ENCODE assay signal across 12 cellular contexts in genomic region chr14:55062517-55063351, GRCh38. TPM values are rescaled to one million over a fixed set of nuclear protein-coding genes. Genes with fewer than 3 reads are reported as not detected.
DNase-seq lines count a peak whose midpoint lies in the region; ATAC-seq and TF ChIP-seq lines count a peak whose summit lies in the region.
"Had no signal": no experiment of that assay in that cellular context is flagged by ENCODE, and none has a peak within 500 bp of the region (broad histone marks: within the 10 kb centered on the region; RNA-seq: fewer than 3 reads in every experiment).

No MANE protein-coding gene starts in this region.

- no peak overlapping the region for H3K23ac ChIP-seq in H9 (ENCODE audit: insufficient read length, low read depth, low read length)

- no peak overlapping the region for H3K56ac ChIP-seq in H9 (ENCODE audit: insufficient read length, low read depth, low read length)

- H2BK15ac ChIP-seq in H9 (ENCODE audit: low read depth, low read length) = no peak overlapping the region

- no peak overlapping the region for H3T11ph ChIP-seq in H9 (ENCODE audit: low read length)

- H2AK5ac ChIP-seq in H9 (ENCODE audit: insufficient read length, low read length) = no peak overlapping the region

- H3K4me1 ChIP-seq in H9 (ENCODE audit: insufficient read depth, low read length) = no peaks in the 10 kb centered on the region
- peaks cover 5 to 80% (median 14%) of the 10 kb centered on the region in 3 donors for H3K4me1 ChIP-seq in gastroesophageal sphincter

- H3K79me2 ChIP-seq in H9 (ENCODE audit: insufficient read depth, low read length) = peaks cover 6% of the 10 kb centered on the region; the same call in 1 of the 2 replicates

- no peaks in the 10 kb centered on the region for H3K23me2 ChIP-seq in H9 (ENCODE audit: insufficient read length, low read depth, low read length, poor library complexity, severe bottlenecking)

- no peaks in the 10 kb centered on the region for H3K27me3 ChIP-seq in H9 (ENCODE audit: insufficient read depth, low read length)
- no peaks in the 10 kb centered on the region for H3K27me3 ChIP-seq in gastroesophageal sphincter

- TF ChIP-seq CTCF in H9 (conservative IDR thresholded peaks at IDR 0.05) (no peak), gastroesophageal sphincter (IDR thresholded peaks at IDR 0.05) (no peak), lower leg skin (IDR thresholded peaks at IDR 0.05) (no peak)

- H3K14ac ChIP-seq in H9 (ENCODE audit: insufficient read depth, low read length) = no peak overlapping the region

- no peak overlapping the region for H2BK5ac ChIP-seq in H9 (ENCODE audit: insufficient read length, low read length)

- no peaks in the 10 kb centered on the region for H4K20me1 ChIP-seq in H9 (ENCODE audit: control insufficient read depth, insufficient read depth, insufficient read length)

- H3K9me3 ChIP-seq in H9 (ENCODE audit: control insufficient read depth, low read depth, low read length) (no peaks in the 10 kb centered on the region), gastroesophageal sphincter (no peaks in the 10 kb centered on the region)

- H3K4me1 Mint-ChIP-seq in H9 = no peaks in the 10 kb centered on the region
- H3K4me1 Mint-ChIP-seq: CD14-positive monocyte had no signal

- peaks cover 41 to 78% (median 77%) of the 10 kb centered on the region in 3 experiments; a peak in 6 of 7 replicates for H3K36me3 Mint-ChIP-seq in H9 (ENCODE audit: insufficient read depth in 1 of 3, low read depth in 3 of 3)

- H3K27ac Mint-ChIP-seq in H9 = peak overlapping the region in 2 of 3 experiments; percentile 7 to 62; a peak in 3 of 7 replicates

- H2BK120ac ChIP-seq in H9 (ENCODE audit: low read depth, low read length, poor library complexity, severe bottlenecking) = no peak overlapping the region

- WGBS in H9 (ENCODE audit: extremely low coverage, insufficient read length, low lambda C conversion rate) = no CpG with 5 or more reads among the region's 11 CpGs
- WGBS in gastroesophageal sphincter (ENCODE audit: low coverage in 1 of 2), 2 donors = 19 to 45% methylated on average over 2 to 6 of the region's 11 CpGs
- 63% methylated on average over 11 of the region's 11 CpGs for WGBS in lower leg skin, 2 donors

- no peak overlapping the region for H2BK20ac ChIP-seq in H9 (ENCODE audit: low read depth, low read length, poor library complexity, severe bottlenecking)

- H3K4me2 ChIP-seq in H9 (ENCODE audit: insufficient read depth, insufficient read length, low read length) = no peak overlapping the region
- H3K4me2 ChIP-seq: KMS-11 had no signal

- H4K5ac ChIP-seq in H9 (ENCODE audit: insufficient read length, low read depth, low read length) = no peak overlapping the region

- H3K9me3 Mint-ChIP-seq in H9 = no peaks in the 10 kb centered on the region
- H3K9me3 Mint-ChIP-seq: T-cell had no signal

- no peaks in the 10 kb centered on the region for H3K27me3 Mint-ChIP-seq in H9 (ENCODE audit: low read depth)
- H3K27me3 Mint-ChIP-seq: T-cell had no signal

- no peak overlapping the region for H3K18ac ChIP-seq in H9 (ENCODE audit: insufficient read length, low read depth, low read length)

- no peak overlapping the region for H2BK12ac ChIP-seq in H9 (ENCODE audit: insufficient read length, low read depth, low read length)

- ATAC-seq in gastroesophageal sphincter (no peak), sciatic nerve (peak; percentile 61), HG03196 (IDR thresholded peaks at IDR 0.05; ENCODE audit: unreplicated experiment) (no peak)

- intact Hi-C loops in sciatic nerve (cut with DNase I) = no loop called here
- intact Hi-C loops in lower leg skin (cut with DNase I; ENCODE audit: low total_unique reads) = no loop called here

- no peak for DNase-seq in H9
- DNase-seq in NCI-H524 (lab: John Stamatoyannopoulos, UW) = peak; percentile 97 to 98
- no peak for DNase-seq in sciatic nerve (ENCODE audit: low spot score)
- no peak for DNase-seq in NCI-H187 treated with DMSO at 0.1 percent for 48 hours (lab: John Stamatoyannopoulos, UW)
- DNase-seq in lower leg skin (ENCODE audit: low spot score in 2 of 2) = no peak
- no peak for DNase-seq in SK-N-DZ (ENCODE audit: low spot score)
- DNase-seq: GDM1, T-cell had no signal

- no peak for TF ChIP-seq EP300 in gastroesophageal sphincter (IDR thresholded peaks at IDR 0.05)

- H3K4me3 ChIP-seq in gastroesophageal sphincter (no peak overlapping the region), lower leg skin (ENCODE audit: low read depth, poor library complexity, severe bottlenecking) (no peak overlapping the region)

- no peak overlapping the region for H4K91ac ChIP-seq in H9 (ENCODE audit: insufficient read length, low read depth, low read length)

- TF ChIP-seq POLR2A in gastroesophageal sphincter (IDR thresholded peaks at IDR 0.05) (no peak), lower leg skin (IDR thresholded peaks at IDR 0.05) (no peak)

- no peak overlapping the region for H4K8ac ChIP-seq in H9 (replicated peaks; ENCODE audit: insufficient read length, low read depth, low read length)

- no peak overlapping the region for H3K4me3 Mint-ChIP-seq in H9
- H3K4me3 Mint-ChIP-seq: CD14-positive monocyte, T-cell had no signal

- H3K4ac ChIP-seq in H9 (ENCODE audit: low read depth, low read length) = no peak overlapping the region

- H2AFZ ChIP-seq in H9 (ENCODE audit: low read length) = no peak overlapping the region

- H3K27ac ChIP-seq in H9 (ENCODE audit: insufficient read length, low read depth, low read length) (no peak overlapping the region), gastroesophageal sphincter (peak overlapping the region; percentile 8 to 69 (median 64))
- H3K27ac ChIP-seq: KMS-11 had no signal

- H3K9ac ChIP-seq in H9 (ENCODE audit: extremely low read depth, insufficient read length, low read length) = no peak overlapping the region
- H3K9ac ChIP-seq: KMS-11 had no signal

- H3K79me1 ChIP-seq in H9 (ENCODE audit: insufficient read depth, low read depth, low read length, poor library complexity, severe bottlenecking) = peaks cover 13% of the 10 kb centered on the region

- H3K36me3 ChIP-seq in gastroesophageal sphincter = peaks cover 0 to 41% of the 10 kb centered on the region in 2 donors

RNA-seq across cellular contexts. Expression of gene MAPK1IP1L, which starts 11.3 kb away (rescaled TPM):
- 133 TPM in 2 replicates for total RNA-seq in H9 (2021)
- 10 to 100 TPM; 65.5 to 92.3 (median 73.5) TPM for total RNA-seq in gastroesophageal sphincter
- 91.1 TPM for total RNA-seq in sciatic nerve
- 10 to 100 TPM; 36.8 to 73.7 (median 54.0) TPM for total RNA-seq in lower leg skin
- polyA plus RNA-seq in SK-N-DZ (2014; cell fraction: cytosol; rRNA removed) = 41.2 and 49.6 TPM in 2 replicates
- polyA plus RNA-seq in SK-N-DZ (2014; cell fraction: nucleus; rRNA removed) = 10.2 and 20.9 TPM in 2 replicates

RNA-seq across cellular contexts. Expression of gene SOCS4, which starts 35.7 kb away (rescaled TPM):
- total RNA-seq in H9 (2021) (37.5 and 38.5 TPM in 2 replicates), gastroesophageal sphincter (10 to 100 TPM; 25.4 to 45.0 (median 37.9) TPM), sciatic nerve (29.7 TPM), lower leg skin (1 to 10 TPM; 6.9 to 9.3 (median 7.5) TPM)
- 25.2 and 25.6 TPM in 2 replicates for polyA plus RNA-seq in SK-N-DZ (2014; cell fraction: cytosol; rRNA removed)
- 15.2 and 18.4 TPM in 2 replicates for polyA plus RNA-seq in SK-N-DZ (2014; cell fraction: nucleus; rRNA removed)

RNA-seq across cellular contexts. Expression of gene WDHD1, which starts 35.8 kb away (rescaled TPM):
- total RNA-seq in H9 (2021) = 83.5 and 93.7 TPM in 2 replicates
- 1 to 10 TPM in 2 of 4 donors, under 1 TPM in 2; 0.47 to 5.3 (median 2.2) TPM for total RNA-seq in gastroesophageal sphincter
- total RNA-seq in sciatic nerve = 3.1 TPM
- 1 to 10 TPM; 1.1 to 3.8 (median 2.3) TPM for total RNA-seq in lower leg skin
- polyA plus RNA-seq in SK-N-DZ (2014; cell fraction: cytosol; rRNA removed) = 22.3 and 24.4 TPM in 2 replicates
- polyA plus RNA-seq in SK-N-DZ (2014; cell fraction: nucleus; rRNA removed) = 19.1 and 21.3 TPM in 2 replicates

Comparison
In these comparisons a context has a peak if more than half of its experiments do, and no peak if none do; other contexts are left out.
1. DNase-seq: peak in NCI-H524 (2 of 2); none in H9 (single experiment), sciatic nerve (single experiment), NCI-H187 treated with DMSO at 0.1 percent for 48 hours (single experiment), lower leg skin (0 of 2) and SK-N-DZ (single experiment).
2. RNA of gene WDHD1, which starts 35.8 kb away (total RNA-seq): 83.5 to 93.7 TPM in H9; 0.47 to 5.3 TPM in gastroesophageal sphincter, 3.1 TPM in sciatic nerve (single experiment) and 1.1 to 3.8 TPM in lower leg skin; every median in the first group is over 10 times any median in the second.